In genomic region chr11:123454060-123454651, GRCh38 we compare ENCODE assay signal across 9 cellular contexts. TPM values are rescaled to one million over a fixed set of nuclear protein-coding genes. Genes with fewer than 3 reads are reported as not detected.
DNase-seq lines count a peak whose midpoint lies in the region; ATAC-seq, FAIRE-seq and TF ChIP-seq lines count a peak whose summit lies in the region.
"Had no signal": no experiment of that assay in that cellular context is flagged by ENCODE, and none has a peak within 500 bp of the region (broad histone marks: within the 10 kb centered on the region; RNA-seq: fewer than 3 reads in every experiment).

No MANE protein-coding gene starts in this region.

- POLR2A ChIA-PET in T-cell (lab: Charles Lee) = no interaction called here

- CTCF ChIA-PET in T-cell (lab: Charles Lee) = no interaction called here

- peaks cover 21% of the 10 kb centered on the region for H3K4me1 ChIP-seq in HAP-1

- no peak overlapping the region for H3K27ac ChIP-seq in brain microvascular endothelial cell
- H3K27ac ChIP-seq: thoracic aorta had no signal

- no peak for FAIRE-seq in frontal cortex (lab: Jason Lieb, UNC)

- in situ Hi-C loops in HAP-1 (cut with MboI; ENCODE audit: low sequenced_read_pairs) = no loop called here
- in situ Hi-C loops in brain microvascular endothelial cell (cut with HindIII; ENCODE audit: low pct_ligation_motif_present, low sequenced_read_pairs) = no loop called here

- peak; percentile 46 to 72 (median 58) for ATAC-seq in T-cell (replicated peaks in 1 of 4)
- no peak for ATAC-seq in HG02981 (IDR thresholded peaks at IDR 0.05; ENCODE audit: unreplicated experiment)

- H3K4me3 Mint-ChIP-seq in T-cell (peak overlapping the region in 2 of 3 donors; percentile 16 to 32), type B pancreatic cell (no peak overlapping the region)

- H3K27me3 ChIP-seq in HAP-1 (ENCODE audit: low read depth) (no peaks in the 10 kb centered on the region), brain microvascular endothelial cell (replicated peaks) (no peaks in the 10 kb centered on the region)

- no peaks in the 10 kb centered on the region for H3K27me3 Mint-ChIP-seq in T-cell
- no peaks in the 10 kb centered on the region for H3K27me3 Mint-ChIP-seq in type B pancreatic cell

- H3K9me3 ChIP-seq in HAP-1 = no peaks in the 10 kb centered on the region
- H3K9me3 ChIP-seq: thoracic aorta had no signal

- DNase-seq in HAP-1 (ENCODE audit: low spot score in 2 of 2) (peak; percentile 47 to 63), T-cell (peak in 25 of 34 experiments; percentile 7 to 54 (median 34)), brain microvascular endothelial cell (peak; percentile 9), frontal cortex (ENCODE audit: low spot score in 2 of 2) (no peak), type B pancreatic cell (ENCODE audit: extremely low spot score, unreplicated experiment) (no peak), NCI-H345 (lab: John Stamatoyannopoulos, UW) (no peak)
- peak; percentile 24 for DNase-seq in stimulated activated CD4-positive, alpha-beta T cell treated with anti-CD3 and anti-CD28 coated beads, Interleukin-2, amount 100 ng/mL, for 4 hours (ENCODE audit: low read depth)

- TF ChIP-seq CTCF in brain microvascular endothelial cell (IDR thresholded peaks at IDR 0.05; ENCODE audit: low read depth, low read length, missing control alignments) (no peak), type B pancreatic cell (conservative IDR thresholded peaks at IDR 0.05) (no peak)

- peak overlapping the region; percentile 58 to 88 for H3K27ac Mint-ChIP-seq in T-cell
- no peak overlapping the region for H3K27ac Mint-ChIP-seq in type B pancreatic cell

- H3K4me1 Mint-ChIP-seq in T-cell (peaks cover 27 to 58% (median 50%) of the 10 kb centered on the region in 3 donors), type B pancreatic cell (ENCODE audit: unreplicated experiment) (no peaks in the 10 kb centered on the region)

- H3K4me3 ChIP-seq in HAP-1 (no peak overlapping the region), brain microvascular endothelial cell (ENCODE audit: low read depth, low read length) (no peak overlapping the region)
- H3K4me3 ChIP-seq: thoracic aorta had no signal

- H3K36me3 ChIP-seq in HAP-1 (replicated peaks) (0 out of 2 replicates have a peak, but pooled peaks cover 5% of the 10 kb centered on the region), brain microvascular endothelial cell (replicated peaks) (no peaks in the 10 kb centered on the region)
- H3K36me3 ChIP-seq: thoracic aorta had no signal

- H3K36me3 Mint-ChIP-seq in T-cell = peaks cover 3% of the 10 kb centered on the region
- H3K36me3 Mint-ChIP-seq in type B pancreatic cell = no peaks in the 10 kb centered on the region

- H3K9me3 Mint-ChIP-seq in T-cell = no peaks in the 10 kb centered on the region
- no peaks in the 10 kb centered on the region for H3K9me3 Mint-ChIP-seq in type B pancreatic cell

RNA-seq across cellular contexts. Expression of gene GRAMD1B, which starts 24.1 kb away (rescaled TPM):
- total RNA-seq in T-cell (10 to 100 TPM in 3 of 5 donors, 1 to 10 TPM in 2; 8.6 to 15.6 (median 10.5) TPM), frontal cortex (39.9 TPM), type B pancreatic cell (ENCODE audit: low replicate concordance) (2.6 and 15.2 TPM in 2 replicates)

Comparison
In these comparisons a context has a peak if more than half of its experiments do, and no peak if none do; other contexts are left out.
1. DNase-seq: peak in HAP-1 (2 of 2), T-cell (25 of 34), brain microvascular endothelial cell (single experiment) and stimulated activated CD4-positive, alpha-beta T cell treated with anti-CD3 and anti-CD28 coated beads, Interleukin-2, amount 100 ng/mL, for 4 hours (single experiment); none in frontal cortex (0 of 2), type B pancreatic cell (single experiment) and NCI-H345 (single experiment).